Comparison of ENCODE assay signal across 13 cellular contexts in the genomic region with DNA sequence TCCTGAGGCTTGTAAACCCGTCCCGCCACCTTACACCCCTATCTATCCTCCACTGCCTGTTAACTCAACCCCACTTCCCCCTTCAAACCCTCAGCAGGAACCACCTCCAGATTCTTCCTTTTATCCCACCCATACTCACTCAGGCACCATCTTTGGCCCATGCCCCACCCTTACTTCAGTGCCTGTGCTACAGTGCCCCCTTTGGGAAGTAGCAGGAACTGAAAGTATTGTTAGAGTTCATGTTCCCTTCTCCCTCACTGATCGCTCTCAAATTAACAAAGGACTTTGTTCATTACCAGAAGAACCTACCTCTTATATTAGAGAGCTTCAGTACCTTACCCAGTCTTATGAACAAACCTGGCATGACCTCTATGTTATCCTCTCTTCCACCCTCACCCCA.
DNase-seq lines count a peak whose midpoint lies in the region; ATAC-seq and TF ChIP-seq lines count a peak whose summit lies in the region.
"Had no signal": no experiment of that assay in that cellular context is flagged by ENCODE, and none has a peak within 500 bp of the region (broad histone marks: within the 10 kb centered on the region; RNA-seq: fewer than 3 reads in every experiment).

No MANE protein-coding gene starts in this region.

- H3K36me3 ChIP-seq in Loucy (ENCODE audit: insufficient read depth, low read length) (no peaks in the 10 kb centered on the region), MM.1S (replicated peaks; ENCODE audit: insufficient read depth, low read length) (no peaks in the 10 kb centered on the region)
- H3K36me3 ChIP-seq: prostate gland, uterus had no signal

- intact Hi-C loops in activated CD8-positive, alpha-beta T cell treated with anti-CD3 and anti-CD28 coated beads for 36 hours (cut with micrococcal nuclease): no loop called here

- H3K36me3 Mint-ChIP-seq in activated CD8-positive, alpha-beta T cell treated with anti-CD3 and anti-CD28 coated beads for 36 hours (ENCODE audit: low read depth): no peaks in the 10 kb centered on the region
- no peaks in the 10 kb centered on the region for H3K36me3 Mint-ChIP-seq in activated CD8-positive, alpha-beta T cell treated with anti-CD3 and anti-CD28 coated beads, Interleukin-2, amount 10 ng/mL, durations not matched to agents 7 days and 5 days (ENCODE audit: low read depth)
- H3K36me3 Mint-ChIP-seq in chondrocyte (ENCODE audit: low read depth): no peaks in the 10 kb centered on the region
- H3K36me3 Mint-ChIP-seq in effector memory CD8-positive, alpha-beta T cell (ENCODE audit: insufficient read depth): no peaks in the 10 kb centered on the region
- H3K36me3 Mint-ChIP-seq: activated naive CD4-positive, alpha-beta T cell treated with anti-CD3 and anti-CD28 coated beads, Interleukin-2, amount 50 U/mL, for 24 hours had no signal

- H3K79me2 ChIP-seq in Loucy (ENCODE audit: insufficient read depth, low read length): no peaks in the 10 kb centered on the region
- H3K79me2 ChIP-seq in MM.1S (ENCODE audit: low read length): no peaks in the 10 kb centered on the region

- TF ChIP-seq CTCF in activated CD8-positive, alpha-beta T cell treated with anti-CD3 and anti-CD28 coated beads for 36 hours (IDR thresholded peaks at IDR 0.05): peak; percentile 28
- TF ChIP-seq CTCF in Loucy (conservative IDR thresholded peaks at IDR 0.05; ENCODE audit: low read length) (peak; percentile 75), chondrocyte (IDR thresholded peaks at IDR 0.05) (peak; percentile 42), retinal pigment epithelial cell (conservative IDR thresholded peaks at IDR 0.05; ENCODE audit: low read depth, low read length) (peak; percentile 16), MM.1S (IDR thresholded peaks at IDR 0.05; ENCODE audit: low read length) (no peak)

- no peak overlapping the region for H3K9ac ChIP-seq in Loucy (ENCODE audit: low read depth, low read length, poor library complexity, severe bottlenecking)
- no peak overlapping the region for H3K9ac ChIP-seq in MM.1S (ENCODE audit: low read length)

- no peak overlapping the region for H3K27ac Mint-ChIP-seq in activated CD8-positive, alpha-beta T cell treated with anti-CD3 and anti-CD28 coated beads for 36 hours
- H3K27ac Mint-ChIP-seq in activated CD8-positive, alpha-beta T cell treated with anti-CD3 and anti-CD28 coated beads, Interleukin-2, amount 10 ng/mL, durations not matched to agents 7 days and 5 days: no peak overlapping the region
- no peak overlapping the region for H3K27ac Mint-ChIP-seq in chondrocyte (ENCODE audit: unreplicated experiment)
- H3K27ac Mint-ChIP-seq in effector memory CD8-positive, alpha-beta T cell: no peak overlapping the region
- H3K27ac Mint-ChIP-seq: activated naive CD4-positive, alpha-beta T cell treated with anti-CD3 and anti-CD28 coated beads, Interleukin-2, amount 50 U/mL, for 24 hours had no signal

- H3K4me1 ChIP-seq in Loucy (ENCODE audit: insufficient read depth, low read length, poor library complexity, severe bottlenecking): peaks cover 16% of the 10 kb centered on the region
- H3K4me1 ChIP-seq in MM.1S (ENCODE audit: low read length): no peaks in the 10 kb centered on the region
- H3K4me1 ChIP-seq: prostate gland, uterus had no signal

- POLR2A ChIA-PET in activated CD8-positive, alpha-beta T cell treated with anti-CD3 and anti-CD28 coated beads for 36 hours (lab: Charles Lee): no interaction called here
- POLR2A ChIA-PET in activated CD8-positive, alpha-beta T cell treated with anti-CD3 and anti-CD28 coated beads, Interleukin-2, amount 10 ng/mL, durations not matched to agents 7 days and 5 days (lab: Charles Lee): no interaction called here

- H4K20me1 ChIP-seq in Loucy (ENCODE audit: insufficient read depth, low read length, poor library complexity, severe bottlenecking) (no peaks in the 10 kb centered on the region), MM.1S (ENCODE audit: insufficient read depth, low read length) (no peaks in the 10 kb centered on the region)

- no peak overlapping the region for H3K27ac ChIP-seq in MM.1S (ENCODE audit: low read length)
- H3K27ac ChIP-seq: prostate gland, uterus had no signal

- H3K4me1 Mint-ChIP-seq in activated CD8-positive, alpha-beta T cell treated with anti-CD3 and anti-CD28 coated beads for 36 hours (ENCODE audit: low read depth): no peaks in the 10 kb centered on the region
- peaks cover 4% of the 10 kb centered on the region for H3K4me1 Mint-ChIP-seq in activated CD8-positive, alpha-beta T cell treated with anti-CD3 and anti-CD28 coated beads, Interleukin-2, amount 10 ng/mL, durations not matched to agents 7 days and 5 days (ENCODE audit: low read depth)
- H3K4me1 Mint-ChIP-seq in chondrocyte (ENCODE audit: low read depth): no peaks in the 10 kb centered on the region
- no peaks in the 10 kb centered on the region for H3K4me1 Mint-ChIP-seq in effector memory CD8-positive, alpha-beta T cell (ENCODE audit: low read depth in 2 of 2)
- H3K4me1 Mint-ChIP-seq: activated naive CD4-positive, alpha-beta T cell treated with anti-CD3 and anti-CD28 coated beads, Interleukin-2, amount 50 U/mL, for 24 hours had no signal

- H3K9me2 ChIP-seq in Loucy (replicated peaks; ENCODE audit: low read depth, low read length): no peaks in the 10 kb centered on the region
- H3K9me2 ChIP-seq in MM.1S (replicated peaks; ENCODE audit: insufficient read depth, low read length): no peaks in the 10 kb centered on the region

- H2AFZ ChIP-seq in Loucy (ENCODE audit: low read length) (peak overlapping the region; percentile 44; the same call in 1 of the 2 replicates), MM.1S (ENCODE audit: low read length) (no peak overlapping the region)

- H3K27me3 Mint-ChIP-seq in activated CD8-positive, alpha-beta T cell treated with anti-CD3 and anti-CD28 coated beads for 36 hours: peaks cover 2% of the 10 kb centered on the region
- H3K27me3 Mint-ChIP-seq in activated CD8-positive, alpha-beta T cell treated with anti-CD3 and anti-CD28 coated beads, Interleukin-2, amount 10 ng/mL, durations not matched to agents 7 days and 5 days (ENCODE audit: low read depth): peaks cover 5% of the 10 kb centered on the region
- no peaks in the 10 kb centered on the region for H3K27me3 Mint-ChIP-seq in chondrocyte (ENCODE audit: low read depth)
- H3K27me3 Mint-ChIP-seq in effector memory CD8-positive, alpha-beta T cell: no peaks in the 10 kb centered on the region
- H3K27me3 Mint-ChIP-seq: activated naive CD4-positive, alpha-beta T cell treated with anti-CD3 and anti-CD28 coated beads, Interleukin-2, amount 50 U/mL, for 24 hours had no signal

- no peaks in the 10 kb centered on the region for H3F3A ChIP-seq in Loucy (ENCODE audit: low read depth)
- H3F3A ChIP-seq in MM.1S (ENCODE audit: insufficient read depth, low read length): no peaks in the 10 kb centered on the region

- H3K27me3 ChIP-seq in Loucy (ENCODE audit: insufficient read depth, low read length, poor library complexity, severe bottlenecking): no peaks in the 10 kb centered on the region
- H3K27me3 ChIP-seq in MM.1S (replicated peaks; ENCODE audit: insufficient read depth, low read length): no peaks in the 10 kb centered on the region
- H3K27me3 ChIP-seq: uterus had no signal

- DNase-seq in activated CD8-positive, alpha-beta T cell treated with anti-CD3 and anti-CD28 coated beads for 36 hours: peak; percentile 19
- DNase-seq in activated CD8-positive, alpha-beta T cell treated with anti-CD3 and anti-CD28 coated beads, Interleukin-2, amount 10 ng/mL, durations not matched to agents 7 days and 5 days: no peak
- no peak for DNase-seq in chondrocyte (ENCODE audit: low spot score)
- DNase-seq in retinal pigment epithelial cell (ENCODE audit: low read depth): no peak
- DNase-seq in SIG-M5 treated with dmso at 0.1 percent for 504 hours (lab: John Stamatoyannopoulos, UW; ENCODE audit: unreplicated experiment): no peak
- DNase-seq in effector memory CD8-positive, alpha-beta T cell: no peak
- no peak for DNase-seq in MM.1S
- DNase-seq: activated CD8-positive, alpha-beta memory T cell treated with anti-CD3 and anti-CD28 coated beads for 24 hours; islet precursor cell; uterus had no signal

- no peaks in the 10 kb centered on the region for H3K9me3 ChIP-seq in Loucy (ENCODE audit: insufficient read depth, low read depth, low read length)
- H3K9me3 ChIP-seq in MM.1S (replicated peaks; ENCODE audit: insufficient read depth, low read length): no peaks in the 10 kb centered on the region
- H3K9me3 ChIP-seq: prostate gland, uterus had no signal

- no peaks in the 10 kb centered on the region for H3K9me3 Mint-ChIP-seq in activated CD8-positive, alpha-beta T cell treated with anti-CD3 and anti-CD28 coated beads for 36 hours
- H3K9me3 Mint-ChIP-seq in activated CD8-positive, alpha-beta T cell treated with anti-CD3 and anti-CD28 coated beads, Interleukin-2, amount 10 ng/mL, durations not matched to agents 7 days and 5 days (ENCODE audit: insufficient read depth): no peaks in the 10 kb centered on the region
- no peaks in the 10 kb centered on the region for H3K9me3 Mint-ChIP-seq in chondrocyte (ENCODE audit: low read depth)
- H3K9me3 Mint-ChIP-seq in effector memory CD8-positive, alpha-beta T cell: no peaks in the 10 kb centered on the region
- H3K9me3 Mint-ChIP-seq: activated naive CD4-positive, alpha-beta T cell treated with anti-CD3 and anti-CD28 coated beads, Interleukin-2, amount 50 U/mL, for 24 hours had no signal

- H3K4me3 Mint-ChIP-seq in activated CD8-positive, alpha-beta T cell treated with anti-CD3 and anti-CD28 coated beads for 36 hours: no peak overlapping the region
- no peak overlapping the region for H3K4me3 Mint-ChIP-seq in activated CD8-positive, alpha-beta T cell treated with anti-CD3 and anti-CD28 coated beads, Interleukin-2, amount 10 ng/mL, durations not matched to agents 7 days and 5 days
- H3K4me3 Mint-ChIP-seq in chondrocyte (ENCODE audit: unreplicated experiment): no peak overlapping the region
- H3K4me3 Mint-ChIP-seq in effector memory CD8-positive, alpha-beta T cell: no peak overlapping the region
- H3K4me3 Mint-ChIP-seq: activated naive CD4-positive, alpha-beta T cell treated with anti-CD3 and anti-CD28 coated beads, Interleukin-2, amount 50 U/mL, for 24 hours had no signal

- CTCF ChIA-PET in activated CD8-positive, alpha-beta T cell treated with anti-CD3 and anti-CD28 coated beads for 36 hours (lab: Charles Lee): interaction anchor here (0.6 kb wide), 1 partner anchor 14 kb away, joined by 3 read pairs; no protein-coding TSS in a partner anchor
- CTCF ChIA-PET in activated CD8-positive, alpha-beta T cell treated with anti-CD3 and anti-CD28 coated beads, Interleukin-2, amount 10 ng/mL, durations not matched to agents 7 days and 5 days (lab: Charles Lee): no interaction called here

- ATAC-seq in activated CD8-positive, alpha-beta T cell treated with anti-CD3 and anti-CD28 coated beads for 36 hours: no peak
- no peak for ATAC-seq in activated CD8-positive, alpha-beta T cell treated with anti-CD3 and anti-CD28 coated beads, Interleukin-2, amount 10 ng/mL, durations not matched to agents 7 days and 5 days
- no peak for ATAC-seq in effector memory CD8-positive, alpha-beta T cell (replicated peaks)

- H3K4me3 ChIP-seq in Loucy (ENCODE audit: low read length, poor library complexity, severe bottlenecking) (no peak overlapping the region), retinal pigment epithelial cell (ENCODE audit: low read length) (no peak overlapping the region), MM.1S (ENCODE audit: low read length) (no peak overlapping the region)
- H3K4me3 ChIP-seq: prostate gland, uterus had no signal

- no peak overlapping the region for H3K4me2 ChIP-seq in Loucy (ENCODE audit: low read depth, low read length, poor library complexity, severe bottlenecking)
- no peak overlapping the region for H3K4me2 ChIP-seq in MM.1S (ENCODE audit: low read depth, low read length)
